In genomic region chr1:23979387-23980005, GRCh38 we compare ENCODE assay signal across 8 cellular contexts. TPM values are rescaled to one million over a fixed set of nuclear protein-coding genes. Genes with fewer than 3 reads are reported as not detected.
A peak's percentile ranks its signal among the peaks of the same experiment; 100 is the strongest.
DNase-seq lines count a peak whose midpoint lies in the region; ATAC-seq and TF ChIP-seq lines count a peak whose summit lies in the region.

No MANE protein-coding gene starts in this region.

- no peaks in the 10 kb centered on the region for H3K36me3 ChIP-seq in thyroid gland

- no peaks in the 10 kb centered on the region for H3K27me3 Mint-ChIP-seq in activated naive CD4-positive, alpha-beta T cell treated with anti-CD3 and anti-CD28 coated beads for 36 hours (ENCODE audit: low read depth)
- H3K27me3 Mint-ChIP-seq in activated naive CD8-positive, alpha-beta T cell treated with anti-CD3 and anti-CD28 coated beads, Interleukin-2, amount 10 ng/mL, durations not matched to agents 7 days and 5 days = no peaks in the 10 kb centered on the region

- TF ChIP-seq CTCF in thyroid gland (IDR thresholded peaks at IDR 0.05) = no peak

- peak overlapping the region; percentile 99 for H3K27ac Mint-ChIP-seq in activated naive CD4-positive, alpha-beta T cell treated with anti-CD3 and anti-CD28 coated beads for 36 hours
- H3K27ac Mint-ChIP-seq in activated naive CD8-positive, alpha-beta T cell treated with anti-CD3 and anti-CD28 coated beads, Interleukin-2, amount 10 ng/mL, durations not matched to agents 7 days and 5 days = peak overlapping the region; percentile 98

- no peak for TF ChIP-seq POLR2A in thyroid gland (IDR thresholded peaks at IDR 0.05)

- peaks cover 38 to 64% of the 10 kb centered on the region in 2 donors for H3K4me1 ChIP-seq in thyroid gland

- peaks cover 37% of the 10 kb centered on the region for H3K4me1 Mint-ChIP-seq in activated naive CD4-positive, alpha-beta T cell treated with anti-CD3 and anti-CD28 coated beads for 36 hours (ENCODE audit: low read depth)
- peaks cover 42% of the 10 kb centered on the region for H3K4me1 Mint-ChIP-seq in activated naive CD8-positive, alpha-beta T cell treated with anti-CD3 and anti-CD28 coated beads, Interleukin-2, amount 10 ng/mL, durations not matched to agents 7 days and 5 days

- POLR2A ChIA-PET in activated naive CD8-positive, alpha-beta T cell treated with anti-CD3 and anti-CD28 coated beads, Interleukin-2, amount 10 ng/mL, durations not matched to agents 7 days and 5 days (lab: Charles Lee) = interaction anchor here (1.0 to 8.3 kb wide), 7 partner anchors 7 to 288 kb away, joined by 3 to 155 read pairs (median 8); partner anchors contain the start of genes PNRC2 and RPL11

- H3K27me3 ChIP-seq in thyroid gland = no peaks in the 10 kb centered on the region

- no peak for DNase-seq in activated naive CD4-positive, alpha-beta T cell treated with anti-CD3 and anti-CD28 coated beads for 36 hours
- DNase-seq in activated naive CD4-positive, alpha-beta T cell treated with Interleukin-2 at 50 U/mL for 16 hours = no peak
- no peak for DNase-seq in activated naive CD8-positive, alpha-beta T cell treated with anti-CD3 and anti-CD28 coated beads, Interleukin-2, amount 10 ng/mL, durations not matched to agents 7 days and 5 days
- DNase-seq in kidney tubule cell (ENCODE audit: low spot score) = peak; percentile 18
- no peak for DNase-seq in thyroid gland
- no peak for DNase-seq in T-helper 9 cell

- H3K4me3 ChIP-seq in thyroid gland (replicated peaks in 1 of 3) = peak overlapping the region; percentile 70 to 94 (median 91)

- H3K4me3 Mint-ChIP-seq in activated naive CD4-positive, alpha-beta T cell treated with anti-CD3 and anti-CD28 coated beads for 36 hours = peak overlapping the region; percentile 94
- peak overlapping the region; percentile 93 for H3K4me3 Mint-ChIP-seq in activated naive CD8-positive, alpha-beta T cell treated with anti-CD3 and anti-CD28 coated beads, Interleukin-2, amount 10 ng/mL, durations not matched to agents 7 days and 5 days

- intact Hi-C loops in activated naive CD4-positive, alpha-beta T cell treated with anti-CD3 and anti-CD28 coated beads for 36 hours (cut with micrococcal nuclease) = loop anchor here (1.0 to 5.0 kb wide), 6 partner anchors 15 to 563 kb away; partner anchors contain the start of genes GALE, PNRC2 and RPL11
- intact Hi-C loops in thyroid gland (cut with DNase I) = no loop called here

- no peaks in the 10 kb centered on the region for H3K9me3 ChIP-seq in thyroid gland

- ATAC-seq in activated naive CD8-positive, alpha-beta T cell treated with anti-CD3 and anti-CD28 coated beads, Interleukin-2, amount 10 ng/mL, durations not matched to agents 7 days and 5 days (ENCODE audit: low read depth) = no peak
- no peak for ATAC-seq in HG02870 (IDR thresholded peaks at IDR 0.05; ENCODE audit: unreplicated experiment)
- no peak for ATAC-seq in GM21528 (IDR thresholded peaks at IDR 0.05; ENCODE audit: low FRiP score, unreplicated experiment)

- H3K36me3 Mint-ChIP-seq in activated naive CD4-positive, alpha-beta T cell treated with anti-CD3 and anti-CD28 coated beads for 36 hours (ENCODE audit: low read depth) = peaks cover 47% of the 10 kb centered on the region
- peaks cover 39% of the 10 kb centered on the region for H3K36me3 Mint-ChIP-seq in activated naive CD8-positive, alpha-beta T cell treated with anti-CD3 and anti-CD28 coated beads, Interleukin-2, amount 10 ng/mL, durations not matched to agents 7 days and 5 days

- CTCF ChIA-PET in activated naive CD4-positive, alpha-beta T cell treated with anti-CD3 and anti-CD28 coated beads for 36 hours (lab: Charles Lee) = interaction anchor here (0.8 to 1.5 kb wide), 4 partner anchors 9 to 25 kb away, joined by 3 to 6 read pairs (median 4); partner anchors contain the start of gene PNRC2

- 0 to 2% methylated on average over 25 to 29 of the region's 29 CpGs for WGBS in thyroid gland, 2 donors

- no peaks in the 10 kb centered on the region for H3K9me3 Mint-ChIP-seq in activated naive CD4-positive, alpha-beta T cell treated with anti-CD3 and anti-CD28 coated beads for 36 hours
- H3K9me3 Mint-ChIP-seq in activated naive CD8-positive, alpha-beta T cell treated with anti-CD3 and anti-CD28 coated beads, Interleukin-2, amount 10 ng/mL, durations not matched to agents 7 days and 5 days = no peaks in the 10 kb centered on the region

- peak overlapping the region; percentile 95 to 99 (median 98) for H3K27ac ChIP-seq in thyroid gland

RNA-seq across cellular contexts. Expression of gene SRSF10, which starts 0.6 kb away (rescaled TPM):
- total RNA-seq in activated naive CD4-positive, alpha-beta T cell treated with anti-CD3 and anti-CD28 coated beads for 36 hours = 100 to 1,000 TPM; 169 to 178 TPM
- 100 to 1,000 TPM; 202 to 223 TPM for total RNA-seq in activated naive CD8-positive, alpha-beta T cell treated with anti-CD3 and anti-CD28 coated beads, Interleukin-2, amount 10 ng/mL, durations not matched to agents 7 days and 5 days
- total RNA-seq in thyroid gland = 100 to 1,000 TPM; 158 to 193 (median 172) TPM

RNA-seq across cellular contexts. Expression of gene PNRC2, which starts 19.9 kb away (rescaled TPM):
- 100 to 1,000 TPM; 178 to 209 TPM for total RNA-seq in activated naive CD4-positive, alpha-beta T cell treated with anti-CD3 and anti-CD28 coated beads for 36 hours
- total RNA-seq in activated naive CD8-positive, alpha-beta T cell treated with anti-CD3 and anti-CD28 coated beads, Interleukin-2, amount 10 ng/mL, durations not matched to agents 7 days and 5 days = 100 to 1,000 TPM; 188 to 200 TPM
- total RNA-seq in thyroid gland = 100 to 1,000 TPM; 147 to 211 (median 186) TPM
